1 cellular context compared by ENCODE assay signal in genomic region chr5:71693828-71694427, GRCh38.
A peak's percentile ranks its signal among the peaks of the same experiment; 100 is the strongest.
TF ChIP-seq lines count a peak whose summit lies in the region.

No MANE protein-coding gene starts in this region.

TF ChIP-seq in HEK293, 187 proteins besides CTCF, POLR2A, EP300 and RAD21 (continued from another document and continues in another):
- TF ChIP-seq PBX3 (CRISPR knock-in tag; IDR thresholded peaks at IDR 0.05): no peak
- TF ChIP-seq FEZF1 (tag by site-specific recombination; IDR thresholded peaks at IDR 0.05): peak; percentile 80
- TF ChIP-seq ZNF514 (tag by site-specific recombination; IDR thresholded peaks at IDR 0.05): no peak
- peak; percentile 72 for TF ChIP-seq ZNF580 (tag by site-specific recombination; IDR thresholded peaks at IDR 0.05)
- no peak for TF ChIP-seq ZNF10 (tag by site-specific recombination; IDR thresholded peaks at IDR 0.05)
- TF ChIP-seq ZNF248 (tag by site-specific recombination; IDR thresholded peaks at IDR 0.05): no peak
- TF ChIP-seq BCL11B (tag by site-specific recombination; IDR thresholded peaks at IDR 0.05; ENCODE audit: low read depth): no peak
- no peak for TF ChIP-seq ZNF112 (tag by site-specific recombination; IDR thresholded peaks at IDR 0.05)
- no peak for TF ChIP-seq MEIS1 (CRISPR knock-in tag; IDR thresholded peaks at IDR 0.05; ENCODE audit: borderline replicate concordance)
- peak; percentile 96 for TF ChIP-seq PRDM6 (tag by site-specific recombination; IDR thresholded peaks at IDR 0.05)
- no peak for TF ChIP-seq ZNF830 (tag by site-specific recombination; IDR thresholded peaks at IDR 0.05; ENCODE audit: low read depth)
- 0 out of 2 replicates have a peak, but pooled peaks have one; percentile 29 for TF ChIP-seq ZNF610 (tag by site-specific recombination; IDR thresholded peaks at IDR 0.05; ENCODE audit: borderline replicate concordance)
- TF ChIP-seq ZNF501 (tag by site-specific recombination; IDR thresholded peaks at IDR 0.05): no peak
- peak; percentile 48 for TF ChIP-seq PRDM10 (tag by site-specific recombination; IDR thresholded peaks at IDR 0.05)
- TF ChIP-seq ZNF19 (tag by site-specific recombination; IDR thresholded peaks at IDR 0.05; ENCODE audit: low read depth): no peak
- TF ChIP-seq ZNF670 (tag by site-specific recombination; IDR thresholded peaks at IDR 0.05; ENCODE audit: low read depth): no peak
- no peak for TF ChIP-seq WT1 (tag by site-specific recombination; IDR thresholded peaks at IDR 0.05)
- no peak for TF ChIP-seq ZNF404 (tag by site-specific recombination; IDR thresholded peaks at IDR 0.05)
- TF ChIP-seq PRDM2 (tag by site-specific recombination; IDR thresholded peaks at IDR 0.05; ENCODE audit: borderline replicate concordance): no peak
- no peak; the same call in 1 of the 2 replicates for TF ChIP-seq ZNF423 (tag by site-specific recombination; IDR thresholded peaks at IDR 0.05)
- TF ChIP-seq MZF1 (tag by site-specific recombination; IDR thresholded peaks at IDR 0.05; ENCODE audit: borderline replicate concordance): peak; percentile 70
- no peak for TF ChIP-seq SCRT2 (tag by site-specific recombination; IDR thresholded peaks at IDR 0.05)
- no peak for TF ChIP-seq ZNF707 (tag by site-specific recombination; IDR thresholded peaks at IDR 0.05)
- no peak for TF ChIP-seq ZNF658 (tag by site-specific recombination; IDR thresholded peaks at IDR 0.05)
- TF ChIP-seq ZNF660 (tag by site-specific recombination; IDR thresholded peaks at IDR 0.05): no peak
- no peak for TF ChIP-seq ZEB2 (tag by site-specific recombination; IDR thresholded peaks at IDR 0.05)
- no peak for TF ChIP-seq KLF9 (tag by site-specific recombination; IDR thresholded peaks at IDR 0.05; ENCODE audit: low read depth)
- TF ChIP-seq ZNF561 (tag by site-specific recombination; IDR thresholded peaks at IDR 0.05; ENCODE audit: borderline replicate concordance): no peak
- peak; percentile 97 for TF ChIP-seq ZBTB17 (tag by site-specific recombination; IDR thresholded peaks at IDR 0.05)
- 0 out of 2 replicates have a peak, but pooled peaks have one; percentile 10 for TF ChIP-seq ZNF398 (tag by site-specific recombination; IDR thresholded peaks at IDR 0.05)
- TF ChIP-seq REST (tag by site-specific recombination; IDR thresholded peaks at IDR 0.05): no peak
- peak; percentile 63; the same call in 1 of the 2 replicates for TF ChIP-seq GFI1B (tag by site-specific recombination; IDR thresholded peaks at IDR 0.05)
- TF ChIP-seq KLF8 (tag by site-specific recombination; IDR thresholded peaks at IDR 0.05): no peak
- no peak for TF ChIP-seq HOXA7 (CRISPR knock-in tag; IDR thresholded peaks at IDR 0.05; ENCODE audit: borderline replicate concordance)
